Comparison of ENCODE assay signal across 1 cellular context in the genomic region with DNA sequence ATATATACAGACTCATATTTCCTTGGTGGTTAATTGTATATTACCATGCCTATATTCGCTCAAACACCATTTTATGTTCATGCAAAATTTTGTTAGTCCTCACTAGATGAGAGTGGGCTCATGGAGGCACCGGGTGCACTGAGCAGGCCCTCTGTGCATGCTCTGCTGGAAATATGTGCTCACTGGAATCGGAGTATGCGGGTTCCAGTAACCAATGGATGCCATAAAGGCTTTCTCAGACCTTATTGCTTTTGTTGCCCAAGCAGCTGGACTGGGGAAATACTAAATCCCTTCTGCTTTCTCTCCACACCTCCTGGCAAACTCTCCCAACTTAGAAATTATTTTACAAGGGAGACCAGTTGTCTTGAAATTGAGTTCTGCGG.
TF ChIP-seq lines count a peak whose summit lies in the region.

No MANE protein-coding gene starts in this region.

TF ChIP-seq in endothelial cell of umbilical vein, 7 proteins besides CTCF, POLR2A, EP300 and RAD21:
- no peak for TF ChIP-seq FOS (IDR thresholded peaks at IDR 0.05; ENCODE audit: borderline replicate concordance, insufficient read depth, low read length)
- no peak for TF ChIP-seq MAX (IDR thresholded peaks at IDR 0.05; ENCODE audit: insufficient read depth, insufficient read length)
- TF ChIP-seq JUN (IDR thresholded peaks at IDR 0.05; ENCODE audit: borderline replicate concordance, insufficient read depth, insufficient read length, low read depth), result no peak
- TF ChIP-seq EZH2 (IDR thresholded peaks at IDR 0.05; ENCODE audit: borderline replicate concordance, low read depth, low read length, severe bottlenecking), result peak; percentile 12
- no peak for TF ChIP-seq GATA2 (IDR thresholded peaks at IDR 0.05; ENCODE audit: insufficient read depth, insufficient read length, low read depth, low read length)
- no peak for TF ChIP-seq POLR2AphosphoS5 (IDR thresholded peaks at IDR 0.05; ENCODE audit: insufficient read depth, low read depth, low read length)
